ENCODE assay signal across 1 cellular context in the genomic region with DNA sequence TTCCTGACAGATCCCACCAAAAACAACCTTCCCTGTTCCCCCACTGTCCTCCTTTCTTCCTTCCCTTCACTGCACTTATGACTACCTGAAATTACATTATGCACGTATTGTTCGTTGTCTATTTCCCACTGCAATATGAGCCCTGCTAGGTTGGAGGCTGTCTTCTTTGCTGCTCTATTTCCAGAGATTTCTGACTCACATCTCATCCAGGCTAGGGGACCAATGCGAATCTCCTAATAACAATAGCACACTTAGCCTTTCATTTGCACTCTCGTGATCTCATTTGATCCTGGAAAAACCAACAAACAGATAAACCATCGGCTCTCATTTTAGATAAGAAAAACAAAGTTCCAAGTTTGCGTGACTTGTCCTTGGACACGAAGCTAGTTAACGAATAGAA.
TF ChIP-seq lines count a peak whose summit lies in the region.

No MANE protein-coding gene starts in this region.

TF ChIP-seq in SK-N-SH treated with all-trans-retinoic acid at 6 μM for 48 hours, 23 proteins besides CTCF, POLR2A, EP300 and RAD21 (continued from another document):
- no peak for TF ChIP-seq ARNTL (CRISPR knock-in tag; IDR thresholded peaks at IDR 0.05; ENCODE audit: borderline replicate concordance, low read depth)
- no peak for TF ChIP-seq SNAI2 (CRISPR knock-in tag; IDR thresholded peaks at IDR 0.05)
- TF ChIP-seq TOX (CRISPR knock-in tag; IDR thresholded peaks at IDR 0.05; ENCODE audit: borderline replicate concordance), result no peak
- TF ChIP-seq, protein P1, sequence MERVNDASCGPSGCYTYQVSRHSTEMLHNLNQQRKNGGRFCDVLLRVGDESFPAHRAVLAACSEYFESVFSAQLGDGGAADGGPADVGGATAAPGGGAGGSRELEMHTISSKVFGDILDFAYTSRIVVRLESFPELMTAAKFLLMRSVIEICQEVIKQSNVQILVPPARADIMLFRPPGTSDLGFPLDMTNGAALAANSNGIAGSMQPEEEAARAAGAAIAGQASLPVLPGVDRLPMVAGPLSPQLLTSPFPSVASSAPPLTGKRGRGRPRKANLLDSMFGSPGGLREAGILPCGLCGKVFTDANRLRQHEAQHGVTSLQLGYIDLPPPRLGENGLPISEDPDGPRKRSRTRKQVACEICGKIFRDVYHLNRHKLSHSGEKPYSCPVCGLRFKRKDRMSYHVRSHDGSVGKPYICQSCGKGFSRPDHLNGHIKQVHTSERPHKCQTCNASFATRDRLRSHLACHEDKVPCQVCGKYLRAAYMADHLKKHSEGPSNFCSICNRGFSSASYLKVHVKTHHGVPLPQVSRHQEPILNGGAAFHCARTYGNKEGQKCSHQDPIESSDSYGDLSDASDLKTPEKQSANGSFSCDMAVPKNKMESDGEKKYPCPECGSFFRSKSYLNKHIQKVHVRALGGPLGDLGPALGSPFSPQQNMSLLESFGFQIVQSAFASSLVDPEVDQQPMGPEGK (CRISPR knock-in tag; IDR thresholded peaks at IDR 0.05; ENCODE audit: borderline replicate concordance), result no peak
- TF ChIP-seq GLIS3 (CRISPR knock-in tag; IDR thresholded peaks at IDR 0.05), result no peak
- TF ChIP-seq RARB (CRISPR knock-in tag; IDR thresholded peaks at IDR 0.05), result no peak
